Comparison of ENCODE assay signal across 19 cellular contexts in the genomic region with DNA sequence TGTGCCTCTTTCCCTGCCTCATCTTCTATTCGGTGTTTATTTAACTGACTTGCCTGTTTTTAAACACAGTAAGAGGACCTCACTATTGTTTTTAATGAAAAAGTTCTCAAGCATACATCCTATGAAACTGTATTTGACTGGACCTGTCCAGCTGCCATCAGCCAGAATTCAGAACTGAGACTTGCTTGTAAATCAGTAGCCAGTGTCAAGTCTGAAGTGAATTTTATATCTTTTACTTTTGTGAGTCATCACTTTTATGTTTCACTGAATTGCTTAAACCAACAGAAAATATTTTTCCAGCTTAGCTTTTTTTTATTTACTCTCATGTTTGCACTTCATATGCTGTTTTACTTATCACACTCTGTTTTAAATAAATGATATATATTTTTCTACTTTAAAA.
DNase-seq lines count a peak whose midpoint lies in the region; ATAC-seq and TF ChIP-seq lines count a peak whose summit lies in the region.
"Had no signal": no experiment of that assay in that cellular context is flagged by ENCODE, and none has a peak within 500 bp of the region (broad histone marks: within the 10 kb centered on the region; RNA-seq: fewer than 3 reads in every experiment).

No MANE protein-coding gene starts in this region.

- H3K27me3 ChIP-seq in kidney epithelial cell (ENCODE audit: control insufficient read depth, insufficient read depth, low read length) = no peaks in the 10 kb centered on the region
- H3K27me3 ChIP-seq: gastroesophageal sphincter, testis had no signal

- H3K4me3 ChIP-seq in kidney epithelial cell (ENCODE audit: low read depth, low read length) = no peak overlapping the region
- H3K4me3 ChIP-seq: coronary artery, gastroesophageal sphincter, left ventricle myocardium inferior, testis had no signal

- peak; percentile 76 for ATAC-seq in HG03159 (IDR thresholded peaks at IDR 0.05; ENCODE audit: unreplicated experiment)
- no peak for ATAC-seq in GM18907 (IDR thresholded peaks at IDR 0.05; ENCODE audit: unreplicated experiment)
- ATAC-seq in HG03342 (IDR thresholded peaks at IDR 0.05; ENCODE audit: unreplicated experiment) = no peak
- ATAC-seq: gastroesophageal sphincter, WTC11 had no signal

- TF ChIP-seq CTCF in kidney epithelial cell (IDR thresholded peaks at IDR 0.05; ENCODE audit: insufficient read depth, low read length, poor library complexity, severe bottlenecking) = no peak

- H3K36me3 ChIP-seq in kidney epithelial cell (ENCODE audit: control insufficient read depth, insufficient read depth, low read length) = no peaks in the 10 kb centered on the region
- H3K36me3 ChIP-seq: gastroesophageal sphincter, left ventricle myocardium inferior had no signal

- DNase-seq in DMS53 treated with DMSO at 0.1 percent for 48 hours (lab: John Stamatoyannopoulos, UW; ENCODE audit: unreplicated experiment) (peak; percentile 15), astrocyte of the hippocampus (ENCODE audit: low read depth, low spot score) (peak; percentile 11), kidney epithelial cell (ENCODE audit: low read depth) (peak; percentile 32), iPS-NIHi11 (ENCODE audit: low spot score) (no peak), NCI-H748 (lab: John Stamatoyannopoulos, UW; ENCODE audit: unreplicated experiment) (no peak)
- DNase-seq: activated CD4-positive, alpha-beta T cell treated with anti-CD3 and anti-CD28 coated beads, Interleukin-2, amount 50 U/mL, for 48 hours; activated naive CD4-positive, alpha-beta T cell treated with Interleukin-2 at 50 U/mL for 16 hours; anterior cingulate cortex; DMS79; left ventricle myocardium inferior; MM.1S; NCI-H146; testis had no signal

Comparison
In these comparisons a context has a peak if more than half of its experiments do, and no peak if none do; other contexts are left out.
1. DNase-seq: peak in DMS53 treated with DMSO at 0.1 percent for 48 hours (single experiment), astrocyte of the hippocampus (single experiment) and kidney epithelial cell (single experiment); none in iPS-NIHi11 (single experiment) and NCI-H748 (single experiment).